Comparison of ENCODE assay signal across 8 cellular contexts in the genomic region with DNA sequence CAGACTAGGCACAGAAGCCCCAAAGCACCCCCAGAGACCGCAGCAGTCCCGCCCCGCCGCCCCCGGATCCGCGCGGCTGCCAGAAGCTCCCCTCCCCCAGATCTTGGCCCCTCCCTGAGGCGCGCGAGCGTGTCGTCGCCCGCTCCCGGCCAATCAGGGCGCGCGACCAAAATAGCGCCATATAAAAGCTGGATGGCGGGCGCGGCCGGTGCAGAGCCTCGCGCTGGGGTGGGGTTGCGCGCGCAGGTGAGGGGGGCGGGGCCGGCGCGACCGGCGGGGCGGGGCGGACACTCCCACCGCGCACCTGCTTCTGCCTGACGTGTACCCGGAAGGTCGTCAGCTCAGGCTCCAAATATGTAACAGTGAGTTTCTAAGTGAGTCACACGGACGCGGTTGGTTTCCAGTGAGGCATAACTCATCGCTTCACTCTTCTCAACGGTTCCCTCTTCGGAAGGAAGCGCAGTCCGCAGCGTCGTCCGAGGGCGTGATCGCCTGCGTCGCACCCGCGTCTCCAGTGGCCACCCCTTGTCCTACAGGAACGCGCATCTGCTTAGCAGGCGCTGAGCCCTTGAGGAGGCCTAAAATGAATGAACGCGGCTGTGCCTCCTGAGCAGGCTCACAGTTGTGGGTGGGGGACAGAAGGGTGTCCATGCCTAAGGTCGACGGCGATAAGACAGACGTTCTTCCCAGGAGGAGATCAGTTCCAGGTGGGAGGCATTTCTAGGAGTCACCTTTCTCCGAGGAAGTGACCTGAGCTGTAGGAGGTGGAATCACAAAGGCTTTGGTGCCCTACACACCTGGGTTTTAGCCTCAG. TPM values are rescaled to one million over a fixed set of nuclear protein-coding genes. Genes with fewer than 3 reads are reported as not detected.
A peak's percentile ranks its signal among the peaks of the same experiment; 100 is the strongest.
DNase-seq lines count a peak whose midpoint lies in the region; TF ChIP-seq lines count a peak whose summit lies in the region.

No MANE protein-coding gene starts in this region.

- no peaks in the 10 kb centered on the region for H3K9me3 Mint-ChIP-seq in endothelial cell (ENCODE audit: unreplicated experiment)

- peaks cover 14% of the 10 kb centered on the region for H3K27me3 Mint-ChIP-seq in endothelial cell (ENCODE audit: unreplicated experiment)

- H3K36me3 Mint-ChIP-seq in endothelial cell (ENCODE audit: low read depth, unreplicated experiment): peaks cover 7% of the 10 kb centered on the region

- peak; percentile 10 for TF ChIP-seq CTCF in GM20000 (IDR thresholded peaks at IDR 0.05; ENCODE audit: extremely low read depth, missing control alignments)
- TF ChIP-seq CTCF in endothelial cell (IDR thresholded peaks at IDR 0.05; ENCODE audit: unreplicated experiment): no peak

- peaks cover 9% of the 10 kb centered on the region for H3K4me1 Mint-ChIP-seq in endothelial cell (ENCODE audit: unreplicated experiment)

- H3K27ac Mint-ChIP-seq in endothelial cell (ENCODE audit: unreplicated experiment): peak overlapping the region; percentile 86

- peak overlapping the region; percentile 78 for H3K4me3 Mint-ChIP-seq in endothelial cell (ENCODE audit: unreplicated experiment)

- DNase-seq in D341Med (ENCODE audit: low spot score) (peak; percentile 100), GM20000 (ENCODE audit: low spot score) (peak; percentile 97), HPDE6-E6E7 (ENCODE audit: extremely low spot score) (peak; percentile 97), NK-92 (lab: John Stamatoyannopoulos, UW; ENCODE audit: unreplicated experiment) (peak; percentile 81), endothelial cell (ENCODE audit: low spot score) (peak; percentile 77), middle frontal gyrus (ENCODE audit: extremely low spot score, low spot score) (peak; percentile 37)
- DNase-seq in activated CD8-positive, alpha-beta memory T cell treated with anti-CD3 and anti-CD28 coated beads, Interleukin-2, amount 50 U/mL, for 1 hour (ENCODE audit: extremely low read depth): peak; percentile 96
- peak; percentile 94 to 96 for DNase-seq in stimulated activated CD8-positive, alpha-beta memory T cell treated with anti-CD3 and anti-CD28 coated beads, Interleukin-2, amount 100 ng/mL, for 1 hour (ENCODE audit: low read depth in 2 of 2)

RNA-seq across cellular contexts. Expression of a gene that starts 50.6 kb away (rescaled TPM):
- total RNA-seq in endothelial cell (ENCODE audit: unreplicated experiment): 125 TPM

Comparison
In these comparisons a context has a peak if more than half of its experiments do, and no peak if none do; other contexts are left out.
1. Peak in every context shown above with its lines: DNase-seq.
2. DNase-seq: peak in every context shown above with its lines; median percentile 100 in D341Med; 97 in GM20000; 97 in HPDE6-E6E7; 96 in activated CD8-positive, alpha-beta memory T cell treated with anti-CD3 and anti-CD28 coated beads, Interleukin-2, amount 50 U/mL, for 1 hour; 95 in stimulated activated CD8-positive, alpha-beta memory T cell treated with anti-CD3 and anti-CD28 coated beads, Interleukin-2, amount 100 ng/mL, for 1 hour; 81 in NK-92; 77 in endothelial cell; 37 in middle frontal gyrus.